In the genomic region with DNA sequence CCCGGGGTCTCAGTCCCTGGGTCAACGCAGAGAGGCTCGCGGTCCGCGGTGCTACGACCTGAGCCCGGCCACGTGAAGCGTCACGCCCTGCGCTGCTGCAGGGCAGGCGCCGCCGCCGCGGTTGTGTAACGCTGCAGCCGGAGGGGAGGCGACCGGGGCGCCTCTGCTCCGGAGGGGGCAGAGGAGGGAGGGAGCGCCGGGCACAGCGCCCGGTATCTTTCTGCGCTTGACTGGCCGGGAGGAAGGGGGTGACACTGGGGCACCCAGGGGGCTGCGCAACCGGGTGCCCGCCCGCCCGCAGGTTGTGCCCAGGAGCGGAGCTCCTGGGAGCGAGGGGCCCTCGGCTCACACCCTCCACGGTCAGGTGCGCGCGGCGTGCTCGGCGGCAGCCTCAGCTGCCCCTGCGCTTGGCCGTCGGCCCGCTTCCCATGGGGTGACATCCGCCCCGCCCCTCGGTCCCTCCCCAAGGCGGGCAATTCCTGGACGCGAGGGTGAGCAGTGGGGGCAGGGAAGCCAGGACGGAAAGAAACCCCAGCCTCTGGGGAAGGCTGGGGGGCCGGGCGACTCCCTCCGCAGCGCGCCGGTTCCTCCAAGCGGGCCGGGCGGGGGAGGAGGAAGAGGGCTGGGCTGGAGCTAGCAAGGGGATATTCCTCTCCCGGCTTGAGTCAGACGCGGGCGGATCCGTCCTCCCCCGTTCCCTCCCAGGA, we compare ENCODE assay signal across 7 cellular contexts. TPM values are rescaled to one million over a fixed set of nuclear protein-coding genes. Genes with fewer than 3 reads are reported as not detected.
A peak's percentile ranks its signal among the peaks of the same experiment; 100 is the strongest.
DNase-seq lines count a peak whose midpoint lies in the region; ATAC-seq and TF ChIP-seq lines count a peak whose summit lies in the region.

No MANE protein-coding gene starts in this region.

- no peak for TF ChIP-seq CTCF in GM13977 (IDR thresholded peaks at IDR 0.05; ENCODE audit: extremely low read depth, insufficient read depth, missing control alignments)
- TF ChIP-seq CTCF in brain (conservative IDR thresholded peaks at IDR 0.05): no peak
- TF ChIP-seq CTCF in gastrocnemius medialis (IDR thresholded peaks at IDR 0.05 in 4 of 5, conservative IDR thresholded peaks at IDR 0.05 in 1 of 5): peak in 1 of 5 experiments; percentile 53

- H3K27me3 Mint-ChIP-seq in brain: peaks cover 72% of the 10 kb centered on the region

- ATAC-seq in HG02642 (IDR thresholded peaks at IDR 0.05; ENCODE audit: poor library complexity, unreplicated experiment) (peak; percentile 52), gastrocnemius medialis (peak; percentile 37 to 45)

- H3K4me1 Mint-ChIP-seq in brain: peaks cover 56% of the 10 kb centered on the region

- peak overlapping the region; percentile 62 for H3K4me3 ChIP-seq in iPS-15b (ENCODE audit: low read depth, low read length)
- peak overlapping the region; percentile 69 to 95 (median 88) for H3K4me3 ChIP-seq in gastrocnemius medialis

- H3K27me3 ChIP-seq in iPS-15b (ENCODE audit: control insufficient read depth, insufficient read depth, low read length) (peaks cover 35% of the 10 kb centered on the region), gastrocnemius medialis (no peaks in the 10 kb centered on the region)

- TF ChIP-seq POLR2A in gastrocnemius medialis (IDR thresholded peaks at IDR 0.05): peak; percentile 54 to 74

- H3K36me3 ChIP-seq in iPS-15b (ENCODE audit: control insufficient read depth, insufficient read depth, low read length) (peaks cover 6% of the 10 kb centered on the region), gastrocnemius medialis (no peaks in the 10 kb centered on the region)

- H3K9me3 ChIP-seq in iPS-15b (ENCODE audit: control insufficient read depth, insufficient read depth, low read length) (no peaks in the 10 kb centered on the region), gastrocnemius medialis (no peaks in the 10 kb centered on the region)

- intact Hi-C loops in gastrocnemius medialis (cut with DNase I; ENCODE audit: low total_unique reads): loop anchor here (1.0 to 5.0 kb wide), 5 partner anchors 11 to 214 kb away; no protein-coding TSS in a partner anchor

- peak overlapping the region; percentile 96 to 100 (median 99) for H3K27ac ChIP-seq in gastrocnemius medialis

- peaks cover 33% of the 10 kb centered on the region for H3K36me3 Mint-ChIP-seq in brain

- in situ Hi-C loops in GM13977 (cut with MboI; ENCODE audit: low pct_unique_long_range_greater_than_20kb, low sequenced_read_pairs, unreplicated experiment): loop anchor here (10.0 kb wide), 1 partner anchor 264 kb away; no protein-coding TSS in a partner anchor
- in situ Hi-C loops in gastrocnemius medialis (cut with MboI; ENCODE audit: low sequenced_read_pairs in 4 of 4): loop anchor here in 3 of 4 donors (5.0 to 25.0 kb wide), 6 partner anchors 46 to 264 kb away; a partner anchor contains a TSS

- H3K27ac Mint-ChIP-seq in brain: peak overlapping the region; percentile 82 to 99 (median 96)

- H3K4me3 Mint-ChIP-seq in brain: peak overlapping the region; percentile 83 to 97 (median 90)

- no peak overlapping the region for H3K9ac ChIP-seq in iPS-15b (ENCODE audit: low read depth, low read length)

- H3K4me1 ChIP-seq in iPS-15b (ENCODE audit: control insufficient read depth, insufficient read depth, low read length) (peaks cover 6% of the 10 kb centered on the region), gastrocnemius medialis (peaks cover 17 to 40% of the 10 kb centered on the region in 2 donors)

- peak; percentile 89 for DNase-seq in GM13977 (ENCODE audit: low spot score)
- DNase-seq in NCI-H1105 (lab: John Stamatoyannopoulos, UW): peak; percentile 65
- peak; percentile 80 for DNase-seq in T-helper 9 cell
- peak; percentile 94 to 96 for DNase-seq in gastrocnemius medialis

- H3K9me3 Mint-ChIP-seq in brain: no peaks in the 10 kb centered on the region

RNA-seq across cellular contexts. Expression of a gene that starts 0.8 kb away (rescaled TPM):
- polyA plus RNA-seq in brain (ENCODE audit: insufficient read depth, low read depth, low replicate concordance): 26.5 TPM
- 10 to 100 TPM; 19.2 to 96.7 (median 45.3) TPM for total RNA-seq in gastrocnemius medialis

Comparison
In these comparisons a context has a peak if more than half of its experiments do, and no peak if none do; other contexts are left out.
1. Peak in every context shown above with its lines: DNase-seq, ATAC-seq, H3K4me3 ChIP-seq and H3K27ac ChIP-seq.